In the genomic region with DNA sequence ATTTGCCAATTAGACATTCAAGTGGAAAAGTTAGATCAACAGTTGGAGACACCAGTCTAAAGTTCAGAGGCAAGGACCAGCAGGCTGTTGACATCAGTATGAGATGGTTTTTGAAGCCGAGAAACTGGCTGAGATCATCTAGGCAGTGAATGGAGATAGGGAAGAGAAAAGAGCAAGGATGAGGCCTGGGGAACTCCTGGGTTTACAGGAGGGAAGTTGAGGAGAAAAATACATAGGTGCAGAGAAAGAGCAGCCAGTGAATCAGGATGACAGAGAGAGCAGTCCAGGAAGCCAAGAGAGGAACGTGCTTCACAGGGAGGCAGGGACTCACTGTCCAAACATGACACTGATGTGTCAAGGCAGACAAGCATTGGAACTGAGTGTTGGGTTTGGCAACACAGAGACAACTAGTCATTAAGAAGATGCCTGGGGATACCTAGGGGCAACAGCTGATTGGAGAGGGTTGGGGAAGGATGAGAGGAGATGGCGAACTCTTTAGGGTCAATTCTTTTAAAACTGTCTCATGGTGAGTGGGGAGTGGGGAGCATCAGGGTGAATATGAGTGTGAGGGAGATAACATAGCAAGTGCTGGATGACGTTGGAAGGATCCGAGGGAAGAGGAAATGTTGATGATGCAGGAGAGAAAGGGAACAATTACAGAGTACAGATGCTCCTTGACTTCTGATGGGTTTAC, we compare ENCODE assay signal across 24 cellular contexts. TPM values are rescaled to one million over a fixed set of nuclear protein-coding genes. Genes with fewer than 3 reads are reported as not detected.
DNase-seq lines count a peak whose midpoint lies in the region; ATAC-seq, FAIRE-seq and TF ChIP-seq lines count a peak whose summit lies in the region.
"Had no signal": no experiment of that assay in that cellular context is flagged by ENCODE, and none has a peak within 500 bp of the region (broad histone marks: within the 10 kb centered on the region; RNA-seq: fewer than 3 reads in every experiment).

No MANE protein-coding gene starts in this region.

- no peak overlapping the region for H3K56ac ChIP-seq in mesendoderm (ENCODE audit: low read length)

- H2BK5ac ChIP-seq in mesendoderm (ENCODE audit: low read length): no peak overlapping the region

- WGBS in mesendoderm (ENCODE audit: extremely low coverage, insufficient coverage, low lambda C conversion rate): no CpG with 5 or more reads among the region's 5 CpGs

- no peak overlapping the region for H2BK120ac ChIP-seq in mesendoderm (ENCODE audit: low read depth, low read length)

- no peaks in the 10 kb centered on the region for H3K79me1 ChIP-seq in mesendoderm (ENCODE audit: low read length)

- ATAC-seq in Right ventricle myocardium superior (ENCODE audit: poor library complexity) (no peak), upper lobe of right lung (no peak)
- ATAC-seq: Right ventricle myocardium inferior had no signal

- no peaks in the 10 kb centered on the region for H3K36me3 Mint-ChIP-seq in osteocyte (ENCODE audit: unreplicated experiment)
- H3K36me3 Mint-ChIP-seq: CD4-positive, alpha-beta memory T cell had no signal

- H3K27ac Mint-ChIP-seq in osteocyte (ENCODE audit: unreplicated experiment): no peak overlapping the region
- H3K27ac Mint-ChIP-seq: CD4-positive, alpha-beta memory T cell had no signal

- H3K9me3 ChIP-seq in upper lobe of right lung: no peaks in the 10 kb centered on the region

- no peaks in the 10 kb centered on the region for H3K79me2 ChIP-seq in mesendoderm (ENCODE audit: control insufficient read depth, insufficient read depth, low read length)

- no peak overlapping the region for H3K4me3 ChIP-seq in bronchial epithelial cell (ENCODE audit: low read depth, low read length)
- H3K4me3 ChIP-seq in mesendoderm (ENCODE audit: low read length): no peak overlapping the region
- H3K4me3 ChIP-seq in upper lobe of right lung: no peak overlapping the region
- H3K4me3 ChIP-seq: BLaER1 treated with 17β-estradiol and CSF1 and Interleukin-3, amounts not matched to agents 10 nM and 100 nM had no signal

- H3K4me1 ChIP-seq in mesendoderm (ENCODE audit: control insufficient read depth, low read depth, low read length) (no peaks in the 10 kb centered on the region), upper lobe of right lung (no peaks in the 10 kb centered on the region)

- H3K9ac ChIP-seq in mesendoderm (ENCODE audit: low read length): no peak overlapping the region
- H3K9ac ChIP-seq: BLaER1 treated with 17β-estradiol and CSF1 and Interleukin-3, amounts not matched to agents 10 nM and 100 nM had no signal

- H4K5ac ChIP-seq in mesendoderm (ENCODE audit: low read length): no peak overlapping the region

- H3K4ac ChIP-seq in mesendoderm (ENCODE audit: low read depth, low read length): no peak overlapping the region

- H2BK15ac ChIP-seq in mesendoderm (replicated peaks; ENCODE audit: low read depth): no peak overlapping the region

- DNase-seq in cardiac septum (ENCODE audit: low spot score): peak; percentile 10
- no peak for DNase-seq in Right ventricle myocardium superior
- peak; percentile 39 for DNase-seq in bronchial epithelial cell (ENCODE audit: low read depth)
- no peak for DNase-seq in mesendoderm
- peak; percentile 2 for DNase-seq in upper lobe of right lung
- no peak for DNase-seq in retina
- DNase-seq in stimulated activated CD4-positive, alpha-beta T cell treated with anti-CD3 and anti-CD28 coated beads, Interleukin-2, amount 100 ng/mL, for 48 hours: no peak
- DNase-seq in osteocyte (ENCODE audit: extremely low spot score, unreplicated experiment): no peak
- DNase-seq: ACHN; CD4-positive, alpha-beta memory T cell; DND-41; KG1; NCI-H1092 treated with DMSO at 0.1 percent for 48 hours; NCI-H146; NCI-H2029 treated with DMSO at 0.1 percent for 48 hours; NCI-H226; NCI-H524; NCI-H82 had no signal

- H4K8ac ChIP-seq in mesendoderm (ENCODE audit: low read depth, low read length): no peak overlapping the region

- FAIRE-seq in bronchial epithelial cell (lab: Jason Lieb, UNC): no peak
- FAIRE-seq: GM12891, RCC 7860 had no signal

- H3K23ac ChIP-seq in mesendoderm (ENCODE audit: low read length): no peak overlapping the region

- no peaks in the 10 kb centered on the region for H3K9me3 Mint-ChIP-seq in osteocyte (ENCODE audit: unreplicated experiment)

- H3K27me3 Mint-ChIP-seq in osteocyte (ENCODE audit: unreplicated experiment): peaks cover 5% of the 10 kb centered on the region

- H2AK5ac ChIP-seq in mesendoderm (ENCODE audit: low read length): peak overlapping the region; percentile 51

- no peaks in the 10 kb centered on the region for H3K4me1 Mint-ChIP-seq in osteocyte (ENCODE audit: unreplicated experiment)
- H3K4me1 Mint-ChIP-seq: CD4-positive, alpha-beta memory T cell had no signal

- H3K27ac ChIP-seq in mesendoderm (ENCODE audit: low read depth, low read length): no peak overlapping the region
- H3K27ac ChIP-seq in upper lobe of right lung: no peak overlapping the region
- H3K27ac ChIP-seq: 22Rv1; BLaER1 treated with 17β-estradiol and CSF1 and Interleukin-3, amounts not matched to agents 10 nM and 100 nM had no signal

- H3K4me3 Mint-ChIP-seq in osteocyte (ENCODE audit: unreplicated experiment): no peak overlapping the region
- H3K4me3 Mint-ChIP-seq: CD4-positive, alpha-beta memory T cell had no signal

- intact Hi-C loops in cardiac septum (cut with DNase I) (no loop called here), Right ventricle myocardium superior (cut with DNase I) (no loop called here), upper lobe of right lung (cut with DNase I) (no loop called here)

- TF ChIP-seq CTCF in bronchial epithelial cell (IDR thresholded peaks at IDR 0.05; ENCODE audit: insufficient read depth, low read length, severe bottlenecking): no peak
- no peak for TF ChIP-seq CTCF in upper lobe of right lung (IDR thresholded peaks at IDR 0.05)
- TF ChIP-seq CTCF in osteocyte (IDR thresholded peaks at IDR 0.05): no peak

- no peaks in the 10 kb centered on the region for H3K27me3 ChIP-seq in bronchial epithelial cell (ENCODE audit: control insufficient read depth, insufficient read depth, low read length)
- no peaks in the 10 kb centered on the region for H3K27me3 ChIP-seq in mesendoderm (ENCODE audit: insufficient read depth, low read length, poor library complexity)
- no peaks in the 10 kb centered on the region for H3K27me3 ChIP-seq in upper lobe of right lung
- H3K27me3 ChIP-seq: BLaER1 treated with 17β-estradiol and CSF1 and Interleukin-3, amounts not matched to agents 10 nM and 100 nM had no signal

- H3K18ac ChIP-seq in mesendoderm (ENCODE audit: low read length): no peak overlapping the region

- no peak overlapping the region for H3K4me2 ChIP-seq in mesendoderm (ENCODE audit: low read length)
- H3K4me2 ChIP-seq: BLaER1 treated with 17β-estradiol and CSF1 and Interleukin-3, amounts not matched to agents 10 nM and 100 nM had no signal

- H3K36me3 ChIP-seq in bronchial epithelial cell (ENCODE audit: control insufficient read depth, insufficient read depth, low read length): no peaks in the 10 kb centered on the region
- no peaks in the 10 kb centered on the region for H3K36me3 ChIP-seq in mesendoderm (ENCODE audit: control insufficient read depth, insufficient read depth, low read length)
- H3K36me3 ChIP-seq in upper lobe of right lung: no peaks in the 10 kb centered on the region
- H3K36me3 ChIP-seq: BLaER1 treated with 17β-estradiol and CSF1 and Interleukin-3, amounts not matched to agents 10 nM and 100 nM had no signal

RNA-seq across cellular contexts. Expression of a gene that starts 13.2 kb away (rescaled TPM):
- total RNA-seq in cardiac septum: 0.08 TPM
- total RNA-seq in Right ventricle myocardium superior: 0.03 TPM
- 0.13 and 0.26 TPM in 2 replicates for total RNA-seq in bronchial epithelial cell
- 92.3 TPM for polyA plus RNA-seq in mesendoderm (2013, experiment 1 of 2)
- 94.0 TPM for polyA plus RNA-seq in mesendoderm (2013, experiment 2 of 2)
- total RNA-seq in upper lobe of right lung: 0.43 TPM
- total RNA-seq in osteocyte: 1.8 and 2.6 TPM in 2 replicates
- total RNA-seq: H4 had no signal
- polyA plus RNA-seq: CD4-positive, alpha-beta memory T cell had no signal

RNA-seq across cellular contexts. Expression of a gene that starts 47.3 kb away (rescaled TPM):
- total RNA-seq in cardiac septum: 25.4 TPM
- 18.0 TPM for total RNA-seq in Right ventricle myocardium superior
- total RNA-seq in bronchial epithelial cell: 22.7 and 26.3 TPM in 2 replicates
- 2.2 TPM for polyA plus RNA-seq in mesendoderm (2013, experiment 1 of 2)
- 2.3 TPM for polyA plus RNA-seq in mesendoderm (2013, experiment 2 of 2)
- total RNA-seq in upper lobe of right lung: 32.1 TPM
- 58.4 and 65.3 TPM in 2 replicates for total RNA-seq in osteocyte

Comparison
In these comparisons a context has a peak if more than half of its experiments do, and no peak if none do; other contexts are left out.
1. DNase-seq: peak in cardiac septum (single experiment), bronchial epithelial cell (single experiment) and upper lobe of right lung (single experiment); none in Right ventricle myocardium superior (single experiment), mesendoderm (single experiment), retina (single experiment), stimulated activated CD4-positive, alpha-beta T cell treated with anti-CD3 and anti-CD28 coated beads, Interleukin-2, amount 100 ng/mL, for 48 hours (0 of 2) and osteocyte (single experiment).